1 cellular context compared by ENCODE assay signal in genomic region chr5:177276886-177277285, GRCh38.
TF ChIP-seq lines count a peak whose summit lies in the region.

No MANE protein-coding gene starts in this region.

TF ChIP-seq in IMR-90, 13 proteins besides CTCF, POLR2A, EP300 and RAD21:
- TF ChIP-seq NFE2L2 (IDR thresholded peaks at IDR 0.05; ENCODE audit: low read depth, low read length) = no peak
- TF ChIP-seq MAFK (IDR thresholded peaks at IDR 0.05; ENCODE audit: low read depth, low read length) = no peak
- TF ChIP-seq RFX5 (IDR thresholded peaks at IDR 0.05; ENCODE audit: low read depth, low read length) = no peak
- TF ChIP-seq MXI1 (IDR thresholded peaks at IDR 0.05; ENCODE audit: borderline replicate concordance, low read depth, low read length) = no peak
- TF ChIP-seq MAZ (IDR thresholded peaks at IDR 0.05; ENCODE audit: borderline replicate concordance, low read depth, low read length) = no peak
- no peak for TF ChIP-seq BHLHE40 (IDR thresholded peaks at IDR 0.05; ENCODE audit: low read depth, low read length)
- TF ChIP-seq CHD1 (IDR thresholded peaks at IDR 0.05; ENCODE audit: low read depth, low read length) = no peak
- no peak for TF ChIP-seq ELK1 (IDR thresholded peaks at IDR 0.05; ENCODE audit: borderline replicate concordance, low read depth, low read length)
- no peak for TF ChIP-seq CEBPB (IDR thresholded peaks at IDR 0.05; ENCODE audit: low read depth, low read length)
- TF ChIP-seq FOS (IDR thresholded peaks at IDR 0.05; ENCODE audit: low read depth, low read length) = no peak
- TF ChIP-seq USF2 (IDR thresholded peaks at IDR 0.05; ENCODE audit: low read depth, low read length) = no peak
- no peak for TF ChIP-seq SMC3 (IDR thresholded peaks at IDR 0.05; ENCODE audit: low read depth, low read length)
- no peak for TF ChIP-seq RCOR1 (IDR thresholded peaks at IDR 0.05; ENCODE audit: insufficient replicate concordance, low read length)
